ENCODE assay signal across 1 cellular context in genomic region chr3:128549283-128550112, GRCh38.
TF ChIP-seq lines count a peak whose summit lies in the region.

No MANE protein-coding gene starts in this region.

TF ChIP-seq in H1, 55 proteins besides CTCF, POLR2A, EP300 and RAD21 (continued from another document):
- TF ChIP-seq TCF12 (IDR thresholded peaks at IDR 0.05; ENCODE audit: low read depth, low read length) (no peak), SP1 (IDR thresholded peaks at IDR 0.05; ENCODE audit: low read depth, low read length) (no peak), KDM1A (IDR thresholded peaks at IDR 0.05; ENCODE audit: borderline replicate concordance, low read length) (no peak), CTBP2 (IDR thresholded peaks at IDR 0.05; ENCODE audit: borderline replicate concordance, insufficient read depth, insufficient read length, low read length) (no peak), SRF (IDR thresholded peaks at IDR 0.05; ENCODE audit: low read depth, low read length) (no peak), USF2 (IDR thresholded peaks at IDR 0.05; ENCODE audit: low read length) (no peak), HDAC6 (IDR thresholded peaks at IDR 0.05; ENCODE audit: low read depth, low read length) (no peak), BCL11A (IDR thresholded peaks at IDR 0.05; ENCODE audit: low read depth in 2 of 2, low read length in 2 of 2) (no peak), CHD7 (IDR thresholded peaks at IDR 0.05; ENCODE audit: insufficient replicate concordance, low read length) (no peak)
